8 cellular contexts compared by ENCODE assay signal in the genomic region with DNA sequence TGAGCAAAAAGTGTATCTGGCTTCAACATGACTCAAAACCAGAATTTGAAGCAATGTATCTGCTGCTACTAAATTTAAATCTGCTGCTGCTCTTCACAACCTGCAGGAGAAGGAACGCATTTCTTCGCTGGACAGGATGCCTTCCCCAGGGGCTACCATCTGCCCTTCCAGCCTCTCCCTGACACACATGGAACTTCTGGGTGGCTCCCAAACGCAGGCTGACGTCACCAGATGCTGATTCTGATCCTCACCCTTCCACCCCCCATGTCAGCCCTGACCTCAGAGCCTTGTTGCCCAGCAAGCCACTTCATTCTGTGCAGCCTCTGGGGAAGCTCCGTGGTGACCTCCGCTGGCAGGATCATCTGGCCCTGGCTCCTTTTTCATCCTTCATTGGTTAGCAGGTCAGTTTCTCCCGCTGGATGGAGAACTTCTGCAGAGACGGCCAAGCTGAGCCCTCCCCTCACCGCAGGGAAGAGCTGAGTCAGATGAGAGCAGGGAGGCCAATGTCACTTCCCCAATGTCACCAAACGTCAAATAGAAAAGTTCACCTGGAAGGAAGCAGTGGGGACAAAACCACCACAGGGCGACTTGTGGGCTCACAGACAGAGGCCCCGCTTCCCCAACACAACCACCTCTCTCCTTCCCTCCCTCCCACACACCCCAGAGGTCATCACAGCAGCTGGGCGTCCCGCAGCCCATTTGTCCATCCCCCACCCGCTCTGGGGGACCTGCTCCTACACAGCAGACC. TPM values are rescaled to one million over a fixed set of nuclear protein-coding genes. Genes with fewer than 3 reads are reported as not detected.
DNase-seq lines count a peak whose midpoint lies in the region; ATAC-seq and TF ChIP-seq lines count a peak whose summit lies in the region.

No MANE protein-coding gene starts in this region.

- peak; percentile 71 to 85 for ATAC-seq in activated naive CD4-positive, alpha-beta T cell treated with anti-CD3 and anti-CD28 coated beads, Interleukin-2, amount 50 U/mL, for 72 hours
- ATAC-seq in HG02798 (IDR thresholded peaks at IDR 0.05; ENCODE audit: poor library complexity, unreplicated experiment) (peak; percentile 89), sciatic nerve (peak; percentile 61)

- H3K36me3 Mint-ChIP-seq in activated naive CD4-positive, alpha-beta T cell treated with anti-CD3 and anti-CD28 coated beads, Interleukin-2, amount 50 U/mL, for 72 hours = no peaks in the 10 kb centered on the region

- DNase-seq in activated naive CD4-positive, alpha-beta T cell treated with anti-CD3 and anti-CD28 coated beads, Interleukin-2, amount 50 U/mL, for 72 hours (ENCODE audit: low spot score in 2 of 2) = peak in 1 of 2 donors; percentile 6
- DNase-seq in activated naive CD4-positive, alpha-beta T cell (lab: John Stamatoyannopoulos, UW) = no peak
- peak; percentile 40 for DNase-seq in NCI-H2196 (lab: John Stamatoyannopoulos, UW; ENCODE audit: unreplicated experiment)
- DNase-seq in choroid plexus epithelial cell (ENCODE audit: low read depth) = peak; percentile 11
- peak; percentile 58 for DNase-seq in sciatic nerve (ENCODE audit: low spot score)
- DNase-seq in HuH-7.5 (ENCODE audit: low spot score) = no peak
- no peak for DNase-seq in RWPE1 (ENCODE audit: low spot score)

- no peak overlapping the region for H3K27ac Mint-ChIP-seq in activated naive CD4-positive, alpha-beta T cell treated with anti-CD3 and anti-CD28 coated beads, Interleukin-2, amount 50 U/mL, for 72 hours

- intact Hi-C loops in sciatic nerve (cut with DNase I) = no loop called here

- H3K9me3 Mint-ChIP-seq in activated naive CD4-positive, alpha-beta T cell treated with anti-CD3 and anti-CD28 coated beads, Interleukin-2, amount 50 U/mL, for 72 hours = no peaks in the 10 kb centered on the region

- CTCF ChIA-PET in RWPE1 (lab: Yijun Ruan, JAX) = interaction anchor here (0.5 kb wide), 1 partner anchor 11 kb away, joined by 3 read pairs; no protein-coding TSS in a partner anchor

- POLR2A ChIA-PET in RWPE1 (lab: Yijun Ruan, JAX; ENCODE audit: low non-redundant PET) = no interaction called here

- no peak overlapping the region for H3K4me3 ChIP-seq in choroid plexus epithelial cell (ENCODE audit: low read depth, low read length)

- H3K27ac ChIP-seq in RWPE1 = no peak overlapping the region

- TF ChIP-seq CTCF in choroid plexus epithelial cell (conservative IDR thresholded peaks at IDR 0.05; ENCODE audit: low read depth, low read length) = no peak
- TF ChIP-seq CTCF in RWPE1 (conservative IDR thresholded peaks at IDR 0.05; ENCODE audit: low read depth) = no peak

RNA-seq across cellular contexts. Expression of a gene that starts 14.0 kb away (rescaled TPM):
- 10 to 100 TPM in 1 of 2 donors, under 1 TPM in 1; 0.30 to 18.5 TPM for total RNA-seq in activated naive CD4-positive, alpha-beta T cell treated with anti-CD3 and anti-CD28 coated beads, Interleukin-2, amount 50 U/mL, for 72 hours
- 23.8 TPM for total RNA-seq in sciatic nerve

RNA-seq across cellular contexts. Expression of a gene that starts 39.8 kb away (rescaled TPM):
- total RNA-seq in activated naive CD4-positive, alpha-beta T cell treated with anti-CD3 and anti-CD28 coated beads, Interleukin-2, amount 50 U/mL, for 72 hours = 10 to 100 TPM; 19.7 to 24.8 TPM
- total RNA-seq in sciatic nerve = 38.9 TPM

Comparison
In these comparisons a context has a peak if more than half of its experiments do, and no peak if none do; other contexts are left out.
1. DNase-seq: peak in NCI-H2196 (single experiment), choroid plexus epithelial cell (single experiment) and sciatic nerve (single experiment); none in activated naive CD4-positive, alpha-beta T cell (0 of 4), HuH-7.5 (single experiment) and RWPE1 (single experiment).
2. Peak in every context shown above with its lines, with median percentiles within 50 percentile points of each other: ATAC-seq.